Comparison of ENCODE assay signal across 9 cellular contexts in genomic region chr17:42249681-42250446, GRCh38. TPM values are rescaled to one million over a fixed set of nuclear protein-coding genes. Genes with fewer than 3 reads are reported as not detected.
DNase-seq lines count a peak whose midpoint lies in the region; ATAC-seq, FAIRE-seq and TF ChIP-seq lines count a peak whose summit lies in the region.
"Had no signal": no experiment of that assay in that cellular context is flagged by ENCODE, and none has a peak within 500 bp of the region (broad histone marks: within the 10 kb centered on the region; RNA-seq: fewer than 3 reads in every experiment).

No MANE protein-coding gene starts in this region.

- peak overlapping the region; percentile 98 for H3K27ac Mint-ChIP-seq in activated naive CD8-positive, alpha-beta T cell
- H3K27ac Mint-ChIP-seq in natural killer cell treated with Interleukin-12 subunit alpha and Interleukin-12 subunit beta and Interleukin-15 and Interleukin-18, amount 100 ng/mL, for 72 hours: peak overlapping the region; percentile 95 to 98

- no peaks in the 10 kb centered on the region for H3K9me3 Mint-ChIP-seq in activated naive CD8-positive, alpha-beta T cell (ENCODE audit: low read depth)
- no peaks in the 10 kb centered on the region for H3K9me3 Mint-ChIP-seq in natural killer cell treated with Interleukin-12 subunit alpha and Interleukin-12 subunit beta and Interleukin-15 and Interleukin-18, amount 100 ng/mL, for 72 hours

- no peaks in the 10 kb centered on the region for H3K27me3 Mint-ChIP-seq in activated naive CD8-positive, alpha-beta T cell
- H3K27me3 Mint-ChIP-seq in natural killer cell treated with Interleukin-12 subunit alpha and Interleukin-12 subunit beta and Interleukin-15 and Interleukin-18, amount 100 ng/mL, for 72 hours: no peaks in the 10 kb centered on the region

- no peak for DNase-seq in right atrium auricular region (ENCODE audit: low spot score)
- no peak for DNase-seq in Right ventricle myocardium superior
- DNase-seq in natural killer cell treated with Interleukin-12 subunit alpha and Interleukin-12 subunit beta and Interleukin-15 and Interleukin-18, amount 100 ng/mL, for 72 hours (ENCODE audit: low spot score): peak; percentile 66
- DNase-seq in uterus: no peak
- DNase-seq in GM03348 (ENCODE audit: low spot score): no peak
- no peak for DNase-seq in frontal cortex (ENCODE audit: low spot score in 2 of 2)
- DNase-seq: kidney glomerular epithelial cell had no signal

- H3K4me1 ChIP-seq in right atrium auricular region (peaks cover 0 to 44% of the 10 kb centered on the region in 2 donors), uterus (no peaks in the 10 kb centered on the region)

- H3K36me3 ChIP-seq in right atrium auricular region: no peaks in the 10 kb centered on the region
- no peaks in the 10 kb centered on the region for H3K36me3 ChIP-seq in uterus

- intact Hi-C loops in Right ventricle myocardium superior (cut with DNase I): no loop called here
- intact Hi-C loops in uterus (cut with DNase I; ENCODE audit: low total_unique reads): no loop called here

- peak overlapping the region; percentile 91 for H3K4me3 Mint-ChIP-seq in activated naive CD8-positive, alpha-beta T cell
- H3K4me3 Mint-ChIP-seq in natural killer cell treated with Interleukin-12 subunit alpha and Interleukin-12 subunit beta and Interleukin-15 and Interleukin-18, amount 100 ng/mL, for 72 hours: peak overlapping the region; percentile 89

- H3K9me3 ChIP-seq in right atrium auricular region: no peaks in the 10 kb centered on the region
- H3K9me3 ChIP-seq in uterus: no peaks in the 10 kb centered on the region

- no peak overlapping the region for H3K4me3 ChIP-seq in right atrium auricular region
- H3K4me3 ChIP-seq in uterus: no peak overlapping the region

- TF ChIP-seq CTCF in right atrium auricular region (IDR thresholded peaks at IDR 0.05) (no peak), uterus (IDR thresholded peaks at IDR 0.05) (no peak)

- no peak for FAIRE-seq in frontal cortex (lab: Jason Lieb, UNC)

- peak overlapping the region; percentile 82 to 93 for H3K27ac ChIP-seq in right atrium auricular region
- H3K27ac ChIP-seq in uterus: peak overlapping the region; percentile 85 to 94

- H3K4me1 Mint-ChIP-seq in activated naive CD8-positive, alpha-beta T cell (ENCODE audit: low read depth): peaks cover 74% of the 10 kb centered on the region
- H3K4me1 Mint-ChIP-seq in natural killer cell treated with Interleukin-12 subunit alpha and Interleukin-12 subunit beta and Interleukin-15 and Interleukin-18, amount 100 ng/mL, for 72 hours (ENCODE audit: low read depth in 2 of 2): peaks cover 62 to 65% of the 10 kb centered on the region in 2 donors

- H3K27me3 ChIP-seq in right atrium auricular region: no peaks in the 10 kb centered on the region
- no peaks in the 10 kb centered on the region for H3K27me3 ChIP-seq in uterus

- ATAC-seq in Right ventricle myocardium superior (ENCODE audit: poor library complexity) (no peak), HG02642 (IDR thresholded peaks at IDR 0.05; ENCODE audit: poor library complexity, unreplicated experiment) (no peak)
- peak; percentile 67 for ATAC-seq in natural killer cell treated with Interleukin-12 subunit alpha and Interleukin-12 subunit beta and Interleukin-15 and Interleukin-18, amount 100 ng/mL, for 72 hours

- no peak for TF ChIP-seq POLR2A in uterus (IDR thresholded peaks at IDR 0.05)

- peaks cover 2% of the 10 kb centered on the region for H3K36me3 Mint-ChIP-seq in activated naive CD8-positive, alpha-beta T cell
- no peaks in the 10 kb centered on the region for H3K36me3 Mint-ChIP-seq in natural killer cell treated with Interleukin-12 subunit alpha and Interleukin-12 subunit beta and Interleukin-15 and Interleukin-18, amount 100 ng/mL, for 72 hours

RNA-seq across cellular contexts. Expression of gene STAT5B, which starts 26.3 kb away (rescaled TPM):
- total RNA-seq in right atrium auricular region: 10 to 100 TPM; 31.4 to 49.1 TPM
- total RNA-seq in Right ventricle myocardium superior: 30.0 TPM
- total RNA-seq in natural killer cell treated with Interleukin-12 subunit alpha and Interleukin-12 subunit beta and Interleukin-15 and Interleukin-18, amount 100 ng/mL, for 72 hours: 100 to 1,000 TPM; 131 to 209 TPM
- 100 to 1,000 TPM in 3 of 4 donors, 10 to 100 TPM in 1; 72.1 to 187 (median 144) TPM for total RNA-seq in uterus
- 17.5 TPM for total RNA-seq in frontal cortex

RNA-seq across cellular contexts. Expression of gene STAT5A, which starts 38.4 kb away (rescaled TPM):
- total RNA-seq in right atrium auricular region (10 to 100 TPM; 16.9 to 51.2 TPM), Right ventricle myocardium superior (14.9 TPM), uterus (10 to 100 TPM; 30.7 to 69.2 (median 33.9) TPM), frontal cortex (1.6 TPM)
- 100 to 1,000 TPM; 187 to 392 TPM for total RNA-seq in natural killer cell treated with Interleukin-12 subunit alpha and Interleukin-12 subunit beta and Interleukin-15 and Interleukin-18, amount 100 ng/mL, for 72 hours

RNA-seq across cellular contexts. Expression of gene GHDC, which starts 55.6 kb away (rescaled TPM):
- 10 to 100 TPM; 13.1 to 19.3 TPM for total RNA-seq in right atrium auricular region
- total RNA-seq in Right ventricle myocardium superior: 8.1 TPM
- 10 to 100 TPM; 13.2 to 17.5 TPM for total RNA-seq in natural killer cell treated with Interleukin-12 subunit alpha and Interleukin-12 subunit beta and Interleukin-15 and Interleukin-18, amount 100 ng/mL, for 72 hours
- total RNA-seq in uterus: 10 to 100 TPM in 2 of 4 donors, 1 to 10 TPM in 2; 8.2 to 26.8 (median 17.5) TPM
- total RNA-seq in frontal cortex: 6.9 TPM

Comparison
In these comparisons a context has a peak if more than half of its experiments do, and no peak if none do; other contexts are left out.
1. ATAC-seq: peak in natural killer cell treated with Interleukin-12 subunit alpha and Interleukin-12 subunit beta and Interleukin-15 and Interleukin-18, amount 100 ng/mL, for 72 hours (2 of 2); none in Right ventricle myocardium superior (single experiment) and HG02642 (single experiment).